Comparison of ENCODE assay signal across 20 cellular contexts in the genomic region with DNA sequence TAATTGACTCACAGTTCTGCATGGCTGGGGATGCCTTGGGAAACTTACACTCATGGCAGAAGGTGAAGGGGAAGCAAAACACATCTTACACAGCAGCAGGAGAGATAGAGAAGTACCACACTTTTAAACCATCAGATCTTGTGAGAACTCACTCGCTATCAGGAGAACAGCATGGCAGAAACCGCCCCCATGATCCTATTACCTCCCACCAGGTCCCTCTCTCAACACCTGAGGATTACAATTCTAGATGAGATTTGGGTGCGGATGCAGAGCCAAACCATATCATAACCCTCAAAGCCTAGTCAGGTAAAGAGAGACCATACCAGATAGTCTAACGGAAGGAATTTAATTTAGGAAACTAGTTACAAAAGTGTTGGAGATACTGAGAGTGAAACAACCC.
DNase-seq lines count a peak whose midpoint lies in the region; ATAC-seq and TF ChIP-seq lines count a peak whose summit lies in the region.
"Had no signal": no experiment of that assay in that cellular context is flagged by ENCODE, and none has a peak within 500 bp of the region (broad histone marks: within the 10 kb centered on the region; RNA-seq: fewer than 3 reads in every experiment).

No MANE protein-coding gene starts in this region.

- H3K27me3 Mint-ChIP-seq in activated naive CD4-positive, alpha-beta T cell treated with anti-CD3 and anti-CD28 coated beads, Interleukin-2, amount 10 ng/mL, durations not matched to agents 7 days and 5 days = no peaks in the 10 kb centered on the region
- no peaks in the 10 kb centered on the region for H3K27me3 Mint-ChIP-seq in CD4-positive, alpha-beta T cell
- H3K27me3 Mint-ChIP-seq in T-cell = no peaks in the 10 kb centered on the region
- H3K27me3 Mint-ChIP-seq in naive thymus-derived CD4-positive, alpha-beta T cell = no peaks in the 10 kb centered on the region

- peak overlapping the region; percentile 50 for H3K27ac Mint-ChIP-seq in activated naive CD4-positive, alpha-beta T cell treated with anti-CD3 and anti-CD28 coated beads, Interleukin-2, amount 10 ng/mL, durations not matched to agents 7 days and 5 days
- peak overlapping the region; percentile 91 for H3K27ac Mint-ChIP-seq in CD4-positive, alpha-beta T cell
- H3K27ac Mint-ChIP-seq in T-cell = peak overlapping the region; percentile 93 to 96
- peak overlapping the region in 8 of 9 donors; percentile 67 to 100 (median 92) for H3K27ac Mint-ChIP-seq in naive thymus-derived CD4-positive, alpha-beta T cell

- H3K9me3 Mint-ChIP-seq in activated naive CD4-positive, alpha-beta T cell treated with anti-CD3 and anti-CD28 coated beads, Interleukin-2, amount 10 ng/mL, durations not matched to agents 7 days and 5 days = no peaks in the 10 kb centered on the region
- no peaks in the 10 kb centered on the region for H3K9me3 Mint-ChIP-seq in CD4-positive, alpha-beta T cell
- H3K9me3 Mint-ChIP-seq in T-cell = peaks cover 0 to 4% (median 3%) of the 10 kb centered on the region in 3 donors
- peaks cover 0 to 11% (median 0%) of the 10 kb centered on the region in 11 donors for H3K9me3 Mint-ChIP-seq in naive thymus-derived CD4-positive, alpha-beta T cell

- intact Hi-C loops in CD4-positive, alpha-beta T cell (cut with DNase I, micrococcal nuclease) = loop anchor here (5.0 kb wide), 2 partner anchors 40 to 180 kb away; no protein-coding TSS in a partner anchor
- intact Hi-C loops in naive thymus-derived CD4-positive, alpha-beta T cell (cut with micrococcal nuclease) = loop anchor here (2.0 to 10.0 kb wide), 5 partner anchors 31 to 1213 kb away; partner anchors contain the start of genes ACVR2A (in 2 of the 2) and KIF5C (in 1 of the 2)

- peaks cover 36% of the 10 kb centered on the region for H3K4me1 Mint-ChIP-seq in activated naive CD4-positive, alpha-beta T cell treated with anti-CD3 and anti-CD28 coated beads, Interleukin-2, amount 10 ng/mL, durations not matched to agents 7 days and 5 days
- peaks cover 48% of the 10 kb centered on the region for H3K4me1 Mint-ChIP-seq in CD4-positive, alpha-beta T cell (ENCODE audit: low read depth)
- H3K4me1 Mint-ChIP-seq in T-cell = peaks cover 39 to 44% (median 42%) of the 10 kb centered on the region in 3 donors
- H3K4me1 Mint-ChIP-seq in naive thymus-derived CD4-positive, alpha-beta T cell = peaks cover 17 to 59% (median 46%) of the 10 kb centered on the region in 7 donors

- peaks cover 7 to 23% of the 10 kb centered on the region in 2 donors for H3K4me1 ChIP-seq in naive thymus-derived CD4-positive, alpha-beta T cell (ENCODE audit: control insufficient read depth in 2 of 2, insufficient read depth in 2 of 2, low read length in 2 of 2)
- H3K4me1 ChIP-seq: SJSA1 had no signal

- H3K9me3 ChIP-seq in CD4-positive, alpha-beta T cell (ENCODE audit: control insufficient read depth, low read length) = no peaks in the 10 kb centered on the region
- H3K9me3 ChIP-seq in naive thymus-derived CD4-positive, alpha-beta T cell (ENCODE audit: control insufficient read depth in 2 of 3, low read length in 3 of 3) = no peaks in the 10 kb centered on the region
- H3K9me3 ChIP-seq: SJSA1 had no signal

- H3K27ac ChIP-seq in CD4-positive, alpha-beta T cell (ENCODE audit: low read depth, low read length) = peak overlapping the region; percentile 41
- H3K27ac ChIP-seq in naive thymus-derived CD4-positive, alpha-beta T cell (ENCODE audit: low read depth, low read length) = no peak overlapping the region
- H3K27ac ChIP-seq: SJSA1 had no signal

- H3K36me3 Mint-ChIP-seq in activated naive CD4-positive, alpha-beta T cell treated with anti-CD3 and anti-CD28 coated beads, Interleukin-2, amount 10 ng/mL, durations not matched to agents 7 days and 5 days = peaks cover 5% of the 10 kb centered on the region
- peaks cover 8% of the 10 kb centered on the region for H3K36me3 Mint-ChIP-seq in CD4-positive, alpha-beta T cell (ENCODE audit: low read depth)
- peaks cover 4% of the 10 kb centered on the region for H3K36me3 Mint-ChIP-seq in T-cell
- H3K36me3 Mint-ChIP-seq in naive thymus-derived CD4-positive, alpha-beta T cell = peaks cover 0 to 13% (median 3%) of the 10 kb centered on the region in 5 donors

- ATAC-seq in CD4-positive, alpha-beta T cell (ENCODE audit: poor library complexity) = no peak
- ATAC-seq in T-cell (replicated peaks in 1 of 4) (no peak), HG03342 (IDR thresholded peaks at IDR 0.05; ENCODE audit: unreplicated experiment) (no peak)
- ATAC-seq in naive thymus-derived CD4-positive, alpha-beta T cell = no peak

- no peak for DNase-seq in activated naive CD4-positive, alpha-beta T cell treated with anti-CD3 and anti-CD28 coated beads, Interleukin-2, amount 10 ng/mL, durations not matched to agents 7 days and 5 days
- no peak for DNase-seq in activated naive CD4-positive, alpha-beta T cell (lab: John Stamatoyannopoulos, UW)
- no peak for DNase-seq in CD4-positive, alpha-beta T cell
- no peak for DNase-seq in T-cell
- DNase-seq in naive thymus-derived CD4-positive, alpha-beta T cell = no peak
- no peak for DNase-seq in activated gamma-delta T cell (lab: John Stamatoyannopoulos, UW)
- DNase-seq: C1 segment of cervical spinal cord, Calu3, DMS79 treated with DMSO at 0.1 percent for 48 hours, GF-D8, HCEC 1CT, KBM-7, MG63, NCI-H2029 treated with DMSO at 0.1 percent for 48 hours, NCI-H446 treated with DMSO at 0.1 percent for 48 hours, NCI-H526, Right ventricle myocardium superior, RPMI8226 had no signal

- POLR2A ChIA-PET in CD4-positive, alpha-beta T cell (lab: Charles Lee) = interaction anchor here (2.6 kb wide), 1 partner anchor 183 kb away, joined by 25 read pairs; the partner anchor contains the start of gene ACVR2A
- POLR2A ChIA-PET in T-cell (lab: Charles Lee) = no interaction called here
- POLR2A ChIA-PET in naive thymus-derived CD4-positive, alpha-beta T cell (lab: Charles Lee) = interaction anchor here (2.5 kb wide), 1 partner anchor 30 kb away, joined by 16 read pairs; no protein-coding TSS in a partner anchor

- no peaks in the 10 kb centered on the region for H3K36me3 ChIP-seq in naive thymus-derived CD4-positive, alpha-beta T cell (ENCODE audit: control insufficient read depth in 2 of 3, insufficient read depth in 3 of 3, low read length in 3 of 3)
- H3K36me3 ChIP-seq: MG63, SJSA1 had no signal

- no peak for TF ChIP-seq CTCF in CD4-positive, alpha-beta T cell (IDR thresholded peaks at IDR 0.05)

- H3K4me3 ChIP-seq in naive thymus-derived CD4-positive, alpha-beta T cell (ENCODE audit: low read length) = no peak overlapping the region
- H3K4me3 ChIP-seq: MG63, SJSA1 had no signal

- H3K27me3 ChIP-seq in CD4-positive, alpha-beta T cell (ENCODE audit: control insufficient read depth, insufficient read depth, low read length) = no peaks in the 10 kb centered on the region
- H3K27me3 ChIP-seq in naive thymus-derived CD4-positive, alpha-beta T cell (ENCODE audit: control insufficient read depth in 2 of 2, insufficient read depth in 2 of 2, low read length in 2 of 2) = no peaks in the 10 kb centered on the region
- H3K27me3 ChIP-seq: MG63, SJSA1 had no signal

- no peak overlapping the region for H3K4me3 Mint-ChIP-seq in activated naive CD4-positive, alpha-beta T cell treated with anti-CD3 and anti-CD28 coated beads, Interleukin-2, amount 10 ng/mL, durations not matched to agents 7 days and 5 days
- peak overlapping the region; percentile 9 for H3K4me3 Mint-ChIP-seq in CD4-positive, alpha-beta T cell
- H3K4me3 Mint-ChIP-seq in T-cell = peak overlapping the region in 1 of 3 donors; percentile 76
- H3K4me3 Mint-ChIP-seq in naive thymus-derived CD4-positive, alpha-beta T cell = peak overlapping the region in 7 of 10 donors; percentile 22 to 87 (median 49)

- CTCF ChIA-PET in activated naive CD4-positive, alpha-beta T cell treated with anti-CD3 and anti-CD28 coated beads, Interleukin-2, amount 10 ng/mL, durations not matched to agents 7 days and 5 days (lab: Charles Lee) = no interaction called here
- CTCF ChIA-PET in CD4-positive, alpha-beta T cell (lab: Charles Lee) = no interaction called here
- CTCF ChIA-PET in T-cell (lab: Charles Lee) = no interaction called here
- CTCF ChIA-PET in naive thymus-derived CD4-positive, alpha-beta T cell (lab: Charles Lee) = interaction anchor here (0.6 kb wide), 1 partner anchor 326 kb away, joined by 3 read pairs; no protein-coding TSS in a partner anchor

Comparison
In these comparisons a context has a peak if more than half of its experiments do, and no peak if none do; other contexts are left out.
1. POLR2A ChIA-PET loops: an anchor here in CD4-positive, alpha-beta T cell (2.6 kb wide) and naive thymus-derived CD4-positive, alpha-beta T cell (2.5 kb wide); none called in T-cell.